In genomic region chr12:55852740-55853139, GRCh38 we compare ENCODE assay signal across 28 cellular contexts. TPM values are rescaled to one million over a fixed set of nuclear protein-coding genes. Genes with fewer than 3 reads are reported as not detected.
"Had no signal": no experiment of that assay in that cellular context is flagged by ENCODE, and none has a peak within 500 bp of the region (broad histone marks: within the 10 kb centered on the region; RNA-seq: fewer than 3 reads in every experiment).

No MANE protein-coding gene starts in this region.

- ATAC-seq: stimulated activated effector memory CD8-positive, alpha-beta T cell treated with anti-CD3 and anti-CD28 coated beads, Interleukin-12 subunit alpha, Interleukin-12 subunit beta, amount 100 ng/mL, for 72 hours; stimulated activated memory B cell treated with anti-CD40 and anti-IgM and Interleukin-4, amounts not matched to agents 10 μg/mL and 1 μg/mL and 100 μg/mL, for 72 hours; stimulated activated naive B cell treated with anti-CD40 and anti-IgM and Interleukin-4, amounts not matched to agents 10 μg/mL and 1 μg/mL and 100 μg/mL, for 72 hours; stimulated activated naive CD8-positive, alpha-beta T cell treated with anti-CD3 and anti-CD28 coated beads, Interleukin-15, amount 100 ng/mL, for 72 hours; stimulated activated naive CD8-positive, alpha-beta T cell treated with anti-CD3 and anti-CD28 coated beads, Interleukin-15, Interleukin-2, amounts not matched to agents 100 U/mL and 50 U/mL, for 24 hours; upper lobe of right lung had no signal

- H3K27me3 ChIP-seq: suprapubic skin, testis, thyroid gland, tibial artery, tibial nerve, upper lobe of left lung, upper lobe of right lung, uterus, vagina had no signal

- H3K4me3 ChIP-seq: stomach, suprapubic skin, testis, thoracic aorta, thyroid gland, tibial artery, tibial nerve, transverse colon, upper lobe of left lung, upper lobe of right lung, uterus, vagina had no signal

- DNase-seq: stimulated activated CD4-positive, alpha-beta T cell treated with anti-CD3 and anti-CD28 coated beads, Interleukin-2, amount 100 ng/mL, for 48 hours; stimulated activated CD4-positive, alpha-beta T cell treated with anti-CD3 and anti-CD28 coated beads, Interleukin-4, amount 100 ng/mL, for 1 hour; stimulated activated CD4-positive, alpha-beta T cell treated with anti-CD3 and anti-CD28 coated beads, Interleukin-4, amount 100 ng/mL, for 24 hours; stimulated activated CD4-positive, alpha-beta T cell treated with anti-CD3 and anti-CD28 coated beads, Interleukin-4, amount 100 ng/mL, for 4 hours; stimulated activated CD8-positive, alpha-beta memory T cell treated with anti-CD3 and anti-CD28 coated beads, Interleukin-4, amount 100 ng/mL, for 48 hours; stimulated activated naive B cell treated with anti-CD40 and anti-IgM and Interleukin-4, amounts not matched to agents 10 μg/mL and 1 μg/mL and 100 μg/mL, for 72 hours; stimulated activated naive CD4-positive, alpha-beta T cell; stimulated activated naive CD4-positive, alpha-beta T cell treated with Interleukin-2 at 50 U/mL for 16 hours; stimulated activated naive CD8-positive, alpha-beta T cell treated with anti-CD3 and anti-CD28 coated beads, Interleukin-15, amount 100 ng/mL, for 72 hours; stimulated activated naive CD8-positive, alpha-beta T cell treated with anti-CD3 and anti-CD28 coated beads, Interleukin-15, Interleukin-2, amounts not matched to agents 100 U/mL and 50 U/mL, for 24 hours; stomach; substantia nigra; testis; thyroid gland; tibial artery; transverse colon; trophoblast cell; upper lobe of left lung; upper lobe of right lung; uterus had no signal

- H3K4me1 ChIP-seq: uterus had no signal

- H3K36me3 ChIP-seq: stomach, suprapubic skin, thoracic aorta, thyroid gland, tibial artery, tibial nerve, transverse colon, upper lobe of left lung, upper lobe of right lung, uterus, vagina had no signal

- FAIRE-seq: urothelium cell line had no signal

- H3K27ac ChIP-seq: stomach, suprapubic skin, testis, thoracic aorta, thyroid gland, tibial artery, tibial nerve, transverse colon, upper lobe of left lung, upper lobe of right lung, uterus, vagina had no signal

- H3K9me3 ChIP-seq: stomach, suprapubic skin, testis, thoracic aorta, thyroid gland, tibial artery, tibial nerve, transverse colon, upper lobe of left lung, upper lobe of right lung, uterus, vagina had no signal

RNA-seq across cellular contexts. Expression of gene MMP19, which starts 10.0 kb away (rescaled TPM):
- total RNA-seq: temporal lobe had no signal
